Comparison of ENCODE assay signal across 28 cellular contexts in genomic region chr3:100697183-100697582, GRCh38. TPM values are rescaled to one million over a fixed set of nuclear protein-coding genes. Genes with fewer than 3 reads are reported as not detected.
DNase-seq lines count a peak whose midpoint lies in the region; ATAC-seq and TF ChIP-seq lines count a peak whose summit lies in the region.
"Had no signal": no experiment of that assay in that cellular context is flagged by ENCODE, and none has a peak within 500 bp of the region (broad histone marks: within the 10 kb centered on the region; RNA-seq: fewer than 3 reads in every experiment).

No MANE protein-coding gene starts in this region.

- WGBS in right lobe of liver (ENCODE audit: insufficient coverage, low coverage, low lambda C conversion rate, missing lambda C conversion rate) = 57% methylated on average over 2 of the region's 7 CpGs

- H3K9me3 ChIP-seq in cardiac muscle cell (ENCODE audit: low read depth) = no peaks in the 10 kb centered on the region
- H3K9me3 ChIP-seq in WERI-Rb-1 (ENCODE audit: severe bottlenecking) = no peaks in the 10 kb centered on the region
- no peaks in the 10 kb centered on the region for H3K9me3 ChIP-seq in right lobe of liver
- H3K9me3 ChIP-seq: ascending aorta, colonic mucosa, left ventricle myocardium inferior, psoas muscle, upper lobe of left lung had no signal

- ATAC-seq in right lobe of liver (peak in 3 of 4 donors; percentile 15 to 94 (median 90)), GM18519 (IDR thresholded peaks at IDR 0.05; ENCODE audit: low FRiP score, unreplicated experiment) (no peak)
- ATAC-seq: activated CD8-positive, alpha-beta memory T cell treated with anti-CD3 and anti-CD28 coated beads, Interleukin-2, amount 10 ng/mL, durations not matched to agents 7 days and 5 days; activated T-cell treated with anti-CD3 and anti-CD28 coated beads, Interleukin-2, amount 50 U/mL, for 72 hours had no signal

- no peak for TF ChIP-seq POLR2A in right lobe of liver (IDR thresholded peaks at IDR 0.05)

- H3K27me3 ChIP-seq in cardiac muscle cell (no peaks in the 10 kb centered on the region), WERI-Rb-1 (ENCODE audit: insufficient read depth, low read depth, severe bottlenecking) (no peaks in the 10 kb centered on the region), right lobe of liver (no peaks in the 10 kb centered on the region)
- H3K27me3 ChIP-seq: ascending aorta, colonic mucosa, upper lobe of left lung had no signal

- intact Hi-C loops in cardiac septum (cut with DNase I) = no loop called here
- intact Hi-C loops in right lobe of liver (cut with DNase I) = no loop called here

- no peak for TF ChIP-seq CTCF in cardiac muscle cell (IDR thresholded peaks at IDR 0.05; ENCODE audit: low read depth, low read length)
- TF ChIP-seq CTCF in WERI-Rb-1 (IDR thresholded peaks at IDR 0.05; ENCODE audit: low read depth, low read length) = 0 out of 2 replicates have a peak, but pooled peaks have one; percentile 24
- no peak for TF ChIP-seq CTCF in right lobe of liver (IDR thresholded peaks at IDR 0.05)

- H3K4me1 ChIP-seq in cardiac muscle cell (ENCODE audit: low read depth) (peaks cover 62% of the 10 kb centered on the region), right lobe of liver (peaks cover 0 to 41% (median 17%) of the 10 kb centered on the region in 4 donors)
- H3K4me1 ChIP-seq: ascending aorta, colonic mucosa, left ventricle myocardium inferior, upper lobe of left lung had no signal

- DNase-seq in cardiac muscle cell (ENCODE audit: low read depth in 1 of 2, low spot score in 1 of 2) (peak in 1 of 2 donors; percentile 32), cardiac septum (ENCODE audit: low spot score) (no peak), WERI-Rb-1 (no peak), right lobe of liver (peak in 2 of 3 donors; percentile 57 to 79), ureter (ENCODE audit: low spot score) (no peak), COR-L47 (lab: John Stamatoyannopoulos, UW) (no peak)
- no peak for DNase-seq in NK-92 treated with Interleukin-12 subunit alpha and Interleukin-12 subunit beta, amount 100 ng/mL, for 24 hours (lab: John Stamatoyannopoulos, UW)
- DNase-seq: activated B cell treated with CpG ODN at 0.5 μM for 24 hours; activated CD4-positive, alpha-beta T cell treated with anti-CD3 and anti-CD28 coated beads, Interleukin-2, amount 50 U/mL, for 1 hour; activated CD8-positive, alpha-beta memory T cell treated with anti-CD3 and anti-CD28 coated beads, Interleukin-2, amount 10 ng/mL, durations not matched to agents 7 days and 5 days; activated T-cell treated with anti-CD3 and anti-CD28 coated beads, Interleukin-2, amount 50 U/mL, for 72 hours; AML-193; CD4-positive, CD25-positive, alpha-beta regulatory T cell; colonic mucosa; effector CD8-positive, alpha-beta T cell; H7; KBM-7; left ventricle myocardium inferior; NCI-H1105 treated with DMSO at 0.1 percent for 48 hours; NCI-H1930; NCI-H526; SIG-M5; stimulated activated naive CD4-positive, alpha-beta T cell; T1000 had no signal

- H3K4me3 ChIP-seq in cardiac muscle cell (no peak overlapping the region), WERI-Rb-1 (ENCODE audit: low read depth, low read length) (no peak overlapping the region), right lobe of liver (no peak overlapping the region)
- H3K4me3 ChIP-seq: ascending aorta, colonic mucosa, left ventricle myocardium inferior, psoas muscle, upper lobe of left lung had no signal

- no peaks in the 10 kb centered on the region for H3K36me3 ChIP-seq in cardiac muscle cell
- H3K36me3 ChIP-seq in WERI-Rb-1 = no peaks in the 10 kb centered on the region
- H3K36me3 ChIP-seq in right lobe of liver = no peaks in the 10 kb centered on the region
- H3K36me3 ChIP-seq: ascending aorta, colonic mucosa, left ventricle myocardium inferior, upper lobe of left lung had no signal

- peak overlapping the region; percentile 93 for H3K27ac ChIP-seq in cardiac muscle cell
- no peak overlapping the region for H3K27ac ChIP-seq in WERI-Rb-1
- H3K27ac ChIP-seq in right lobe of liver = peak overlapping the region in 1 of 3 donors; percentile 1
- H3K27ac ChIP-seq: ascending aorta, colonic mucosa, left ventricle myocardium inferior, psoas muscle, upper lobe of left lung had no signal

RNA-seq across cellular contexts. Expression of gene TFG, which starts 12.1 kb away (rescaled TPM):
- total RNA-seq in cardiac muscle cell = 136 and 187 TPM in 2 replicates
- polyA plus RNA-seq in cardiac muscle cell = 314 and 365 TPM in 2 replicates
- total RNA-seq in cardiac septum = 93.0 TPM
- total RNA-seq in right lobe of liver = 10 to 100 TPM; 54.7 to 91.6 (median 71.5) TPM
- total RNA-seq in ureter = 86.9 TPM

Comparison
In these comparisons a context has a peak if more than half of its experiments do, and no peak if none do; other contexts are left out.
1. DNase-seq: peak in right lobe of liver (2 of 3); none in cardiac septum (single experiment), WERI-Rb-1 (single experiment), NK-92 treated with Interleukin-12 subunit alpha and Interleukin-12 subunit beta, amount 100 ng/mL, for 24 hours (single experiment), ureter (single experiment) and COR-L47 (single experiment).